ENCODE assay signal across 13 cellular contexts in genomic region chr9:4508246-4508906, GRCh38. TPM values are rescaled to one million over a fixed set of nuclear protein-coding genes. Genes with fewer than 3 reads are reported as not detected.
DNase-seq lines count a peak whose midpoint lies in the region; ATAC-seq and TF ChIP-seq lines count a peak whose summit lies in the region.
"Had no signal": no experiment of that assay in that cellular context is flagged by ENCODE, and none has a peak within 500 bp of the region (broad histone marks: within the 10 kb centered on the region; RNA-seq: fewer than 3 reads in every experiment).

No MANE protein-coding gene starts in this region.

- no peaks in the 10 kb centered on the region for H3K36me3 ChIP-seq in Caco-2 (ENCODE audit: control insufficient read depth, insufficient read depth, low read length)
- H3K36me3 ChIP-seq: neural progenitor cell had no signal

- peak overlapping the region; percentile 61 for H3K4me3 Mint-ChIP-seq in Caco-2 (ENCODE audit: unreplicated experiment)
- H3K4me3 Mint-ChIP-seq: activated T-cell treated with anti-CD3 and anti-CD28 coated beads, Interleukin-2, amount 50 U/mL, for 72 hours; neural progenitor cell had no signal

- peaks cover 42% of the 10 kb centered on the region for H3K4me1 Mint-ChIP-seq in Caco-2 (ENCODE audit: low read depth, unreplicated experiment)
- H3K4me1 Mint-ChIP-seq: neural progenitor cell had no signal

- H3K9me3 Mint-ChIP-seq in Caco-2 (ENCODE audit: unreplicated experiment): no peaks in the 10 kb centered on the region
- H3K9me3 Mint-ChIP-seq: activated T-cell treated with anti-CD3 and anti-CD28 coated beads, Interleukin-2, amount 50 U/mL, for 72 hours; neural progenitor cell had no signal

- DNase-seq in Caco-2 (peak; percentile 62), M059J (ENCODE audit: low read depth) (peak; percentile 93), epithelial cell of prostate (ENCODE audit: low read depth, low spot score) (no peak), myocyte (ENCODE audit: low read depth) (peak; percentile 9), NCI-H1092 treated with DMSO at 0.1 percent for 48 hours (lab: John Stamatoyannopoulos, UW) (no peak), hippocampal formation (lab: John Stamatoyannopoulos, UW) (no peak), COLO829 (ENCODE audit: low spot score) (no peak)
- DNase-seq: activated T-cell treated with anti-CD3 and anti-CD28 coated beads, Interleukin-2, amount 50 U/mL, for 72 hours; body of pancreas; NCI-H1105 had no signal

- no peaks in the 10 kb centered on the region for H3K27me3 ChIP-seq in Caco-2 (replicated peaks; ENCODE audit: control insufficient read depth, insufficient read depth, low read length)
- H3K27me3 ChIP-seq: body of pancreas, neural progenitor cell had no signal

- CTCF ChIA-PET in Caco-2 (lab: Charles Lee): no interaction called here

- no peak overlapping the region for H3K4me3 ChIP-seq in Caco-2 (ENCODE audit: low read depth, low read length)
- H3K4me3 ChIP-seq: body of pancreas, neural progenitor cell had no signal

- H3K9me3 ChIP-seq in Caco-2: no peaks in the 10 kb centered on the region
- H3K9me3 ChIP-seq: body of pancreas had no signal

- peaks cover 42% of the 10 kb centered on the region for H3K36me3 Mint-ChIP-seq in Caco-2 (ENCODE audit: insufficient read depth, unreplicated experiment)
- H3K36me3 Mint-ChIP-seq: neural progenitor cell had no signal

- TF ChIP-seq CTCF in Caco-2 (IDR thresholded peaks at IDR 0.05; ENCODE audit: insufficient read depth in 1 of 2, low read depth in 1 of 2, low read length in 1 of 2, severe bottlenecking in 1 of 2, unreplicated experiment in 1 of 2): no peak

- ATAC-seq in GM19455 (IDR thresholded peaks at IDR 0.05; ENCODE audit: unreplicated experiment): no peak
- ATAC-seq: activated CD4-positive, CD25-positive, alpha-beta regulatory T cell treated with anti-CD3 and anti-CD28 coated beads, Interleukin-2, amount 50 U/mL, for 24 hours; activated T-cell treated with anti-CD3 and anti-CD28 coated beads, Interleukin-2, amount 50 U/mL, for 72 hours; body of pancreas had no signal

- peak overlapping the region; percentile 88 for H3K27ac Mint-ChIP-seq in Caco-2 (ENCODE audit: unreplicated experiment)
- H3K27ac Mint-ChIP-seq: activated T-cell treated with anti-CD3 and anti-CD28 coated beads, Interleukin-2, amount 50 U/mL, for 72 hours; neural progenitor cell had no signal

- H3K4me1 ChIP-seq in Caco-2: peaks cover 58% of the 10 kb centered on the region
- H3K4me1 ChIP-seq: neural progenitor cell had no signal

- no peaks in the 10 kb centered on the region for H3K27me3 Mint-ChIP-seq in Caco-2 (ENCODE audit: insufficient read depth, unreplicated experiment)

- POLR2A ChIA-PET in Caco-2 (lab: Charles Lee): interaction anchor here (1.0 kb wide), 1 partner anchor 17 kb away, joined by 3 read pairs; no protein-coding TSS in a partner anchor

- TSS peak; percentile 10 for BruUV-seq in Caco-2 (replicated peaks; lab: Mats Ljungman, UMichigan)

- intact Hi-C loops in Caco-2 (cut with micrococcal nuclease; ENCODE audit: unreplicated experiment): loop anchor here (1.0 to 5.0 kb wide), 5 partner anchors 10 to 121 kb away; no protein-coding TSS in a partner anchor

- H3K27ac ChIP-seq in epithelial cell of prostate: peak overlapping the region; percentile 62
- H3K27ac ChIP-seq: body of pancreas, neural progenitor cell had no signal

RNA-seq across cellular contexts. Expression of gene SLC1A1, which starts 18.1 kb away (rescaled TPM):
- 43.3 and 53.1 TPM in 2 replicates for total RNA-seq in Caco-2 (2022)
- 14.7 and 20.6 TPM in 2 replicates for total RNA-seq in M059J (2014; rRNA removed; shearing (Covaris generic))
- 0.57 and 1.1 TPM in 2 replicates for total RNA-seq in myocyte
- polyA plus RNA-seq in myocyte (2012): 1.9 TPM

Comparison
In these comparisons a context has a peak if more than half of its experiments do, and no peak if none do; other contexts are left out.
1. DNase-seq: peak in Caco-2 (2 of 2), M059J (single experiment) and myocyte (single experiment); none in epithelial cell of prostate (single experiment), NCI-H1092 treated with DMSO at 0.1 percent for 48 hours (single experiment), hippocampal formation (0 of 2) and COLO829 (single experiment).